ENCODE assay signal across 17 cellular contexts in genomic region chr17:29077320-29077719, GRCh38.
"Had no signal": no experiment of that assay in that cellular context is flagged by ENCODE, and none has a peak within 500 bp of the region (broad histone marks: within the 10 kb centered on the region; RNA-seq: fewer than 3 reads in every experiment).

No MANE protein-coding gene starts in this region.

- H3K4me1 ChIP-seq: lower lobe of right lung, uterus had no signal

- H3K27me3 Mint-ChIP-seq: activated CD4-positive, alpha-beta memory T cell treated with anti-CD3 and anti-CD28 coated beads, Interleukin-2, amount 10 ng/mL, durations not matched to agents 7 days and 5 days; activated naive CD4-positive, alpha-beta T cell treated with anti-CD3 and anti-CD28 coated beads, Interleukin-2, amount 50 U/mL, for 24 hours; activated T-cell treated with anti-CD3 and anti-CD28 coated beads, Interleukin-2, amount 50 U/mL, for 24 hours; effector memory CD8-positive, alpha-beta T cell had no signal

- H3K4me1 Mint-ChIP-seq: activated CD4-positive, alpha-beta memory T cell treated with anti-CD3 and anti-CD28 coated beads, Interleukin-2, amount 10 ng/mL, durations not matched to agents 7 days and 5 days had no signal

- H3K9me3 ChIP-seq: lower lobe of right lung, thyroid gland, uterus had no signal

- DNase-seq: activated CD4-positive, alpha-beta memory T cell treated with anti-CD3 and anti-CD28 coated beads, Interleukin-2, amount 10 ng/mL, durations not matched to agents 7 days and 5 days; activated CD4-positive, alpha-beta T cell treated with anti-CD3 and anti-CD28 coated beads for 4 hours; activated effector memory CD4-positive, alpha-beta T cell treated with Interleukin-2 at 50 U/mL for 16 hours; activated T-cell treated with anti-CD3 and anti-CD28 coated beads, Interleukin-2, amount 50 U/mL, for 24 hours; effector memory CD8-positive, alpha-beta T cell; foreskin melanocyte; left cardiac atrium; lower lobe of right lung; stimulated activated CD4-positive, alpha-beta T cell treated with anti-CD3 and anti-CD28 coated beads, Interleukin-15, amount 100 ng/mL, for 24 hours; stimulated activated CD4-positive, alpha-beta T cell treated with anti-CD3 and anti-CD28 coated beads, Interleukin-4, amount 100 ng/mL, for 1 hour; stimulated activated CD8-positive, alpha-beta memory T cell treated with anti-CD3 and anti-CD28 coated beads, Interleukin-4, amount 100 ng/mL, for 48 hours; thyroid gland; uterus had no signal

- H3K36me3 ChIP-seq: uterus had no signal

- ATAC-seq: effector memory CD8-positive, alpha-beta T cell; left cardiac atrium had no signal

- H3K4me3 Mint-ChIP-seq: activated CD4-positive, alpha-beta memory T cell treated with anti-CD3 and anti-CD28 coated beads, Interleukin-2, amount 10 ng/mL, durations not matched to agents 7 days and 5 days; activated naive CD4-positive, alpha-beta T cell treated with anti-CD3 and anti-CD28 coated beads, Interleukin-2, amount 50 U/mL, for 24 hours; activated T-cell treated with anti-CD3 and anti-CD28 coated beads, Interleukin-2, amount 50 U/mL, for 24 hours; effector memory CD8-positive, alpha-beta T cell; T-helper 1 cell treated with Interleukin-12 subunit alpha and Interleukin-12 subunit beta and Interleukin-4 antibody, amounts not matched to agents 30 μg/mL and 1 μg/mL, for 36 hours had no signal

- H3K9me3 Mint-ChIP-seq: activated CD4-positive, alpha-beta memory T cell treated with anti-CD3 and anti-CD28 coated beads, Interleukin-2, amount 10 ng/mL, durations not matched to agents 7 days and 5 days; activated naive CD4-positive, alpha-beta T cell treated with anti-CD3 and anti-CD28 coated beads, Interleukin-2, amount 50 U/mL, for 24 hours; activated T-cell treated with anti-CD3 and anti-CD28 coated beads, Interleukin-2, amount 50 U/mL, for 24 hours; effector memory CD8-positive, alpha-beta T cell; T-helper 1 cell treated with Interleukin-12 subunit alpha and Interleukin-12 subunit beta and Interleukin-4 antibody, amounts not matched to agents 30 μg/mL and 1 μg/mL, for 36 hours had no signal

- H3K4me3 ChIP-seq: lower lobe of right lung, skin epidermis, thyroid gland, uterus had no signal

- H3K27ac ChIP-seq: epithelial cell of prostate, lower lobe of right lung, skin epidermis, thyroid gland, uterus had no signal

- H3K27me3 ChIP-seq: thyroid gland, uterus had no signal

- H3K27ac Mint-ChIP-seq: activated CD4-positive, alpha-beta memory T cell treated with anti-CD3 and anti-CD28 coated beads, Interleukin-2, amount 10 ng/mL, durations not matched to agents 7 days and 5 days; activated naive CD4-positive, alpha-beta T cell treated with anti-CD3 and anti-CD28 coated beads, Interleukin-2, amount 50 U/mL, for 24 hours; T-helper 1 cell treated with Interleukin-12 subunit alpha and Interleukin-12 subunit beta and Interleukin-4 antibody, amounts not matched to agents 30 μg/mL and 1 μg/mL, for 36 hours had no signal
